ENCODE assay signal across 8 cellular contexts in the genomic region with DNA sequence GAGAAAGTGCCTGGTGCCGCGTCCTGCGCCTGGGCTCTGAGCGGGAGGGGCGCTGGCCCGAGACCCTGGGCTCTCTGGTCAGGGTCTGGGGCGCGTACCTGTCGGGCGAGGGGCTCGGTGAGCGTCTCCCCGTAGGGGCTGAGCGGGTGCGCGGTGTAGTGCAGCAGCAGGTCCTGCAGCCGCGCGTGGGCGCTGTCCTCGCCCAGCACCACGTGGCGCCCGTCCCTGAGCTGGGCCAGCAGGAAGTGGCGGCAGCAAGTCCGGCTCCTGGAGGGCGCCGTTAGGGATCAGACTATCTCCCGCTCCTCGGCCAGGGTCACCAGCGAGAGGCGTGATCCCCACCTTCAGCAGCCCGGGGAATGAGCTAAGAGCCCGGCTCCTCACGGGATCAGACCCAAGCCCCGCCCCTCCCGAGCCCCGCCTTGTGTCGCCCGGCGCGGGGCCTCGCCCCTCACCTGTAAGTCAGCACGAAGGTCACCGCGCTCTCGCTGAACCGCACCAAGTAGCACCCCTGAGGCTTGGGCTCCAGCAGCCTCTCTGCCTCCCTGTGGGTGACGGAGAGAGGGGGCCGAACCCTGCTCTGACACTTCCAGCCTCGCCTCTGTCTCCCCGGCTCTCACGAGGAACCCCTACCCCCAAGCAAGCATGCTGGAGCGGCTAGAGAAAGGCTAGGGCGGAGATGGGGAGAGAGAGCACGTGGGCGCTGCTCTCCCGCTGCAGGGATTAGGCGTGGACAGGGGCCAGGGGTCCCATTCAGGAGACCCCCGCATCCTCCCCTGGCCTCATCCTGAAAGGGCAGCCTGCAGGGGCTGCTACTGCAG. TPM values are rescaled to one million over a fixed set of nuclear protein-coding genes. Genes with fewer than 3 reads are reported as not detected.
A peak's percentile ranks its signal among the peaks of the same experiment; 100 is the strongest.
DNase-seq lines count a peak whose midpoint lies in the region; ATAC-seq and TF ChIP-seq lines count a peak whose summit lies in the region.

No MANE protein-coding gene starts in this region.

- peak overlapping the region; percentile 90 for H3K4me3 Mint-ChIP-seq in activated naive CD8-positive, alpha-beta T cell treated with anti-CD3 and anti-CD28 coated beads, Interleukin-2, amount 10 ng/mL, durations not matched to agents 7 days and 5 days

- peak overlapping the region; percentile 100 for H3K27ac Mint-ChIP-seq in activated naive CD8-positive, alpha-beta T cell treated with anti-CD3 and anti-CD28 coated beads, Interleukin-2, amount 10 ng/mL, durations not matched to agents 7 days and 5 days

- no peak overlapping the region for H3K4me2 ChIP-seq in Karpas-422 (ENCODE audit: low read depth, low read length, poor library complexity, severe bottlenecking)

- H3K79me2 ChIP-seq in Karpas-422 (ENCODE audit: low read length) = no peaks in the 10 kb centered on the region

- CTCF ChIA-PET in BJ (lab: Yijun Ruan, JAX) = interaction anchor here (0.7 to 6.2 kb wide), 10 partner anchors 8 to 124 kb away, joined by 3 to 30 read pairs (median 4); partner anchors contain the start of genes INSRR and NTRK1

- TF ChIP-seq CTCF in BJ (IDR thresholded peaks at IDR 0.05; ENCODE audit: insufficient read depth, low read depth, low read length) = peak; percentile 75
- peak; percentile 50 to 70 (median 54) for TF ChIP-seq CTCF in uterus (IDR thresholded peaks at IDR 0.05)

- intact Hi-C loops in left ventricle myocardium superior (cut with micrococcal nuclease) = no loop called here
- intact Hi-C loops in uterus (cut with DNase I; ENCODE audit: low total_unique reads) = no loop called here

- no peaks in the 10 kb centered on the region; the same call in 1 of the 2 replicates for H3K27me3 ChIP-seq in BJ (ENCODE audit: control insufficient read depth, insufficient read depth, low read length)
- no peaks in the 10 kb centered on the region for H3K27me3 ChIP-seq in rectal smooth muscle tissue (ENCODE audit: control insufficient read depth, insufficient read depth, low read length)
- H3K27me3 ChIP-seq in uterus = no peaks in the 10 kb centered on the region
- no peaks in the 10 kb centered on the region for H3K27me3 ChIP-seq in Karpas-422 (ENCODE audit: low read length)

- peaks cover 4% of the 10 kb centered on the region; the same call in 1 of the 2 replicates for H4K20me1 ChIP-seq in Karpas-422 (ENCODE audit: insufficient read depth, low read depth, low read length)

- H3K4me1 ChIP-seq in rectal smooth muscle tissue (ENCODE audit: control insufficient read depth, insufficient read depth, low read length) = no peaks in the 10 kb centered on the region
- peaks cover 4 to 7% of the 10 kb centered on the region in 2 donors for H3K4me1 ChIP-seq in uterus
- H3K4me1 ChIP-seq in Karpas-422 (ENCODE audit: low read length) = no peaks in the 10 kb centered on the region

- H3K9ac ChIP-seq in rectal smooth muscle tissue (ENCODE audit: low read length) (no peak overlapping the region), Karpas-422 (ENCODE audit: low read length) (no peak overlapping the region)

- H3K4me3 ChIP-seq in BJ (ENCODE audit: low read depth, low read length) (peak overlapping the region; percentile 12; the same call in 1 of the 2 replicates), rectal smooth muscle tissue (ENCODE audit: low read length) (peak overlapping the region; percentile 49), uterus (peak overlapping the region; percentile 30 to 35), Karpas-422 (ENCODE audit: low read length) (no peak overlapping the region)

- no peaks in the 10 kb centered on the region for H3K36me3 ChIP-seq in BJ (ENCODE audit: control insufficient read depth, insufficient read depth, low read length)
- H3K36me3 ChIP-seq in rectal smooth muscle tissue (ENCODE audit: control insufficient read depth, insufficient read depth, low read length) = no peaks in the 10 kb centered on the region
- H3K36me3 ChIP-seq in uterus = no peaks in the 10 kb centered on the region
- H3K36me3 ChIP-seq in Karpas-422 (ENCODE audit: insufficient read depth, low read length) = no peaks in the 10 kb centered on the region

- TF ChIP-seq POLR2A in uterus (IDR thresholded peaks at IDR 0.05) = peak in 1 of 2 donors; percentile 23

- H3K9me3 Mint-ChIP-seq in activated naive CD8-positive, alpha-beta T cell treated with anti-CD3 and anti-CD28 coated beads, Interleukin-2, amount 10 ng/mL, durations not matched to agents 7 days and 5 days = no peaks in the 10 kb centered on the region

- H3K27me3 Mint-ChIP-seq in activated naive CD8-positive, alpha-beta T cell treated with anti-CD3 and anti-CD28 coated beads, Interleukin-2, amount 10 ng/mL, durations not matched to agents 7 days and 5 days = no peaks in the 10 kb centered on the region

- peaks cover 40% of the 10 kb centered on the region for H3K36me3 Mint-ChIP-seq in activated naive CD8-positive, alpha-beta T cell treated with anti-CD3 and anti-CD28 coated beads, Interleukin-2, amount 10 ng/mL, durations not matched to agents 7 days and 5 days

- no peaks in the 10 kb centered on the region for H3K9me3 ChIP-seq in uterus
- no peaks in the 10 kb centered on the region for H3K9me3 ChIP-seq in Karpas-422 (ENCODE audit: low read length)

- H3K4me1 Mint-ChIP-seq in activated naive CD8-positive, alpha-beta T cell treated with anti-CD3 and anti-CD28 coated beads, Interleukin-2, amount 10 ng/mL, durations not matched to agents 7 days and 5 days = peaks cover 56% of the 10 kb centered on the region

- H3K27ac ChIP-seq in rectal smooth muscle tissue (ENCODE audit: low read depth, low read length) (no peak overlapping the region), uterus (peak overlapping the region; percentile 72 to 79), Karpas-422 (ENCODE audit: low read length) (no peak overlapping the region)

- peak; percentile 37 for ATAC-seq in activated naive CD8-positive, alpha-beta T cell treated with anti-CD3 and anti-CD28 coated beads, Interleukin-2, amount 10 ng/mL, durations not matched to agents 7 days and 5 days (ENCODE audit: low read depth)
- ATAC-seq in left ventricle myocardium superior = peak; percentile 61

- DNase-seq in BJ (ENCODE audit: low read depth) (no peak), HCEC 1CT (peak; percentile 43), SKM-1 treated with dmso at 0.1 percent for 144 hours (lab: John Stamatoyannopoulos, UW; ENCODE audit: unreplicated experiment) (peak; percentile 56), left ventricle myocardium superior (peak; percentile 81), uterus (peak; percentile 49 to 70), Karpas-422 (no peak)
- peak; percentile 80 for DNase-seq in activated naive CD8-positive, alpha-beta T cell treated with anti-CD3 and anti-CD28 coated beads, Interleukin-2, amount 10 ng/mL, durations not matched to agents 7 days and 5 days

- no peaks in the 10 kb centered on the region for H3K9me2 ChIP-seq in Karpas-422 (replicated peaks; ENCODE audit: insufficient read depth, low read length)

- no peak overlapping the region for H2AFZ ChIP-seq in Karpas-422 (ENCODE audit: low read length)

- POLR2A ChIA-PET in BJ (lab: Charles Lee) = no interaction called here
- POLR2A ChIA-PET in activated naive CD8-positive, alpha-beta T cell treated with anti-CD3 and anti-CD28 coated beads, Interleukin-2, amount 10 ng/mL, durations not matched to agents 7 days and 5 days (lab: Charles Lee) = interaction anchor here (0.7 to 1.8 kb wide), 6 partner anchors 9 to 153 kb away, joined by 3 to 9 read pairs (median 5); partner anchors contain the start of genes INSRR, ISG20L2, METTL25B and NTRK1

RNA-seq across cellular contexts. Expression of gene SH2D2A, which starts 2.7 kb away (rescaled TPM):
- polyA plus RNA-seq in BJ (2011; rRNA removed) = 0.17 TPM in 1 of 2 replicates, not detected in the other
- 0.36 TPM in 1 of 2 replicates, not detected in the other for polyA minus RNA-seq in BJ (2011; rRNA and poly(A)+ RNA removed)
- 10 to 100 TPM; 86.0 to 89.2 TPM for total RNA-seq in activated naive CD8-positive, alpha-beta T cell treated with anti-CD3 and anti-CD28 coated beads, Interleukin-2, amount 10 ng/mL, durations not matched to agents 7 days and 5 days
- 1.0 TPM for total RNA-seq in left ventricle myocardium superior
- total RNA-seq in uterus = 1 to 10 TPM in 1 of 4 donors, not detected in 3; 6.0 TPM
- total RNA-seq in Karpas-422 (2014; rRNA removed; shearing (Covaris generic); ENCODE audit: low replicate concordance) = not detected in 2 replicates

RNA-seq across cellular contexts. Expression of gene INSRR, which starts 45.0 kb away (rescaled TPM):
- not detected in 2 replicates for polyA plus RNA-seq in BJ (2011; rRNA removed)
- not detected in 2 replicates for polyA minus RNA-seq in BJ (2011; rRNA and poly(A)+ RNA removed)
- under 1 TPM; 0.47 to 0.48 TPM for total RNA-seq in activated naive CD8-positive, alpha-beta T cell treated with anti-CD3 and anti-CD28 coated beads, Interleukin-2, amount 10 ng/mL, durations not matched to agents 7 days and 5 days
- total RNA-seq in left ventricle myocardium superior = 0.72 TPM
- 1 to 10 TPM in 1 of 4 donors, not detected in 3; 1.2 TPM for total RNA-seq in uterus
- not detected in 2 replicates for total RNA-seq in Karpas-422 (2014; rRNA removed; shearing (Covaris generic); ENCODE audit: low replicate concordance)

RNA-seq across cellular contexts. Expression of gene PRCC, which starts 46.6 kb away (rescaled TPM):
- polyA plus RNA-seq in BJ (2011; rRNA removed) = 60.3 and 93.6 TPM in 2 replicates
- polyA minus RNA-seq in BJ (2011; rRNA and poly(A)+ RNA removed) = 62.6 and 103 TPM in 2 replicates
- total RNA-seq in activated naive CD8-positive, alpha-beta T cell treated with anti-CD3 and anti-CD28 coated beads, Interleukin-2, amount 10 ng/mL, durations not matched to agents 7 days and 5 days = 10 to 100 TPM; 65.7 to 76.0 TPM
- total RNA-seq in left ventricle myocardium superior (41.3 TPM), uterus (10 to 100 TPM; 22.7 to 71.9 (median 29.1) TPM)
- total RNA-seq in Karpas-422 (2014; rRNA removed; shearing (Covaris generic); ENCODE audit: low replicate concordance) = 39.6 and 50.0 TPM in 2 replicates

RNA-seq across cellular contexts. Expression of gene NTRK1, which starts 46.7 kb away (rescaled TPM):
- 0.02 TPM in 1 of 2 replicates, not detected in the other for polyA plus RNA-seq in BJ (2011; rRNA removed)
- polyA minus RNA-seq in BJ (2011; rRNA and poly(A)+ RNA removed) = not detected in 2 replicates
- total RNA-seq in activated naive CD8-positive, alpha-beta T cell treated with anti-CD3 and anti-CD28 coated beads, Interleukin-2, amount 10 ng/mL, durations not matched to agents 7 days and 5 days = 10 to 100 TPM; 13.7 to 13.9 TPM
- total RNA-seq in left ventricle myocardium superior (0.69 TPM), uterus (10 to 100 TPM in 1 of 4 donors, 1 to 10 TPM in 1, under 1 TPM in 2; 0.35 to 19.2 (median 3.6) TPM)
- not detected in 2 replicates for total RNA-seq in Karpas-422 (2014; rRNA removed; shearing (Covaris generic); ENCODE audit: low replicate concordance)

Comparison
In these comparisons a context has a peak if more than half of its experiments do, and no peak if none do; other contexts are left out.
1. DNase-seq: peak in HCEC 1CT (single experiment), SKM-1 treated with dmso at 0.1 percent for 144 hours (single experiment), activated naive CD8-positive, alpha-beta T cell treated with anti-CD3 and anti-CD28 coated beads, Interleukin-2, amount 10 ng/mL, durations not matched to agents 7 days and 5 days (single experiment), left ventricle myocardium superior (single experiment) and uterus (2 of 2); none in BJ (single experiment) and Karpas-422 (single experiment).
2. H3K27ac ChIP-seq: peak in uterus (2 of 2); none in rectal smooth muscle tissue (single experiment) and Karpas-422 (single experiment).
3. RNA of gene SH2D2A, which starts 2.7 kb away (total RNA-seq): 86.0 to 89.2 TPM in activated naive CD8-positive, alpha-beta T cell treated with anti-CD3 and anti-CD28 coated beads, Interleukin-2, amount 10 ng/mL, durations not matched to agents 7 days and 5 days; 1.0 TPM in left ventricle myocardium superior (single experiment), 6.0 TPM in uterus and not detected in Karpas-422; every median in the first group is over 10 times any median in the second.